9 cellular contexts compared by ENCODE assay signal in the genomic region with DNA sequence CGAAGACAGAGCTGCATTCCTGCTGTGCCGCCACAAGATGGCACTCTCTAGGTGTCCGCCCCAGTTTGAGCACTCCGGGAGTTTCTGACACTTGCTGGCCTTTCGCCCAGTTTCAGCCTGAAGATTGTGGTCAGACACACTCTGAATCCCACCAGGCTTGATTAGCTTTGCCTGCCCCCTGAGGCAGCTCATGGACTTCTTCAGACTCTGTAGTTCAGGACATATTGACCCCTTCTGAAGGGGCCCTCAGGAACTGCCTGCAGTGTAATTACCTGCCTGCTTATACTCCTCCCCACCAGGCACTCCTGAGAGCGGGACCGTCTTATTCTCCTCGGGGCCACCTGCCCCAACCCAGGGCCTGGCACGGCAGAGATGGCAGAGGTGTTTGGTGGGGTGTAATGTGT. TPM values are rescaled to one million over a fixed set of nuclear protein-coding genes. Genes with fewer than 3 reads are reported as not detected.
DNase-seq lines count a peak whose midpoint lies in the region; ATAC-seq and TF ChIP-seq lines count a peak whose summit lies in the region.
"Had no signal": no experiment of that assay in that cellular context is flagged by ENCODE, and none has a peak within 500 bp of the region (broad histone marks: within the 10 kb centered on the region; RNA-seq: fewer than 3 reads in every experiment).

No MANE protein-coding gene starts in this region.

- peak; percentile 86 for ATAC-seq in GM21619 (IDR thresholded peaks at IDR 0.05; ENCODE audit: unreplicated experiment)
- peak; percentile 69 for ATAC-seq in activated naive CD8-positive, alpha-beta T cell treated with anti-CD3 and anti-CD28 coated beads, Interleukin-2, amount 10 ng/mL, durations not matched to agents 7 days and 5 days (ENCODE audit: low read depth)
- ATAC-seq in GM21737 (IDR thresholded peaks at IDR 0.05; ENCODE audit: unreplicated experiment) = no peak

- CTCF ChIA-PET in SK-N-SH (lab: Yijun Ruan, JAX) = interaction anchor here (0.6 to 11.3 kb wide), 30 partner anchors 11 to 571 kb away, joined by 3 to 620 read pairs (median 6); a partner anchor contains a TSS

- H3K4me2 ChIP-seq in Loucy (ENCODE audit: low read depth, low read length, poor library complexity, severe bottlenecking) (peak overlapping the region; percentile 38), SK-N-SH (no peak overlapping the region)

- no peak for TF ChIP-seq EP300 in SK-N-SH (IDR thresholded peaks at IDR 0.05; ENCODE audit: borderline replicate concordance in 1 of 2, low read depth in 1 of 2, low read length in 1 of 2)

- no peaks in the 10 kb centered on the region for H3K79me2 ChIP-seq in Loucy (ENCODE audit: insufficient read depth, low read length)
- H3K79me2 ChIP-seq in SK-N-SH (ENCODE audit: insufficient read depth) = no peaks in the 10 kb centered on the region

- H2AFZ ChIP-seq in Loucy (ENCODE audit: low read length) (peak overlapping the region; percentile 76; the same call in 1 of the 2 replicates), SK-N-SH (ENCODE audit: low read depth) (no peak overlapping the region)

- TF ChIP-seq CTCF in Loucy (conservative IDR thresholded peaks at IDR 0.05; ENCODE audit: low read length) (peak; percentile 92), SK-N-SH (IDR thresholded peaks at IDR 0.05) (peak; percentile 88)

- H3K4me1 ChIP-seq in Loucy (ENCODE audit: insufficient read depth, low read length, poor library complexity, severe bottlenecking) (peaks cover 6% of the 10 kb centered on the region), SK-N-SH (ENCODE audit: control insufficient read depth in 1 of 2, insufficient read depth in 2 of 2, low read depth in 1 of 2, low read length in 1 of 2) (peaks cover 0 to 44% of the 10 kb centered on the region in 2 experiments; a peak in 1 of 4 replicates)

- H3K27ac ChIP-seq in SK-N-SH (ENCODE audit: low read depth in 2 of 2, low read length in 1 of 2) = peak overlapping the region in 1 of 2 experiments; percentile 31; a peak in 1 of 4 replicates

- intact Hi-C loops in cardiac septum (cut with DNase I) = loop anchor here (1.0 to 2.0 kb wide), 2 partner anchors 37 to 65 kb away; no protein-coding TSS in a partner anchor

- H3K9ac ChIP-seq in Loucy (ENCODE audit: low read depth, low read length, poor library complexity, severe bottlenecking) (no peak overlapping the region), SK-N-SH (no peak overlapping the region)

- H3K4me3 ChIP-seq in Loucy (ENCODE audit: low read length, poor library complexity, severe bottlenecking) = no peak overlapping the region
- no peak overlapping the region for H3K4me3 ChIP-seq in SK-N-SH (ENCODE audit: low read depth in 2 of 2, low read length in 1 of 2)

- H3K27me3 Mint-ChIP-seq in activated naive CD8-positive, alpha-beta T cell treated with anti-CD3 and anti-CD28 coated beads, Interleukin-2, amount 10 ng/mL, durations not matched to agents 7 days and 5 days = peaks cover 10% of the 10 kb centered on the region

- H3K27me3 ChIP-seq in Loucy (ENCODE audit: insufficient read depth, low read length, poor library complexity, severe bottlenecking) = no peaks in the 10 kb centered on the region
- H3K27me3 ChIP-seq in SK-N-SH (ENCODE audit: insufficient read depth) = no peaks in the 10 kb centered on the region

- no peaks in the 10 kb centered on the region for H3K4me1 Mint-ChIP-seq in activated naive CD8-positive, alpha-beta T cell treated with anti-CD3 and anti-CD28 coated beads, Interleukin-2, amount 10 ng/mL, durations not matched to agents 7 days and 5 days

- no peak overlapping the region for H3K27ac Mint-ChIP-seq in activated naive CD8-positive, alpha-beta T cell treated with anti-CD3 and anti-CD28 coated beads, Interleukin-2, amount 10 ng/mL, durations not matched to agents 7 days and 5 days
- H3K27ac Mint-ChIP-seq: activated naive CD8-positive, alpha-beta T cell had no signal

- H4K20me1 ChIP-seq in Loucy (ENCODE audit: insufficient read depth, low read length, poor library complexity, severe bottlenecking) (no peaks in the 10 kb centered on the region), SK-N-SH (ENCODE audit: insufficient read depth) (no peaks in the 10 kb centered on the region)

- H3K9me3 ChIP-seq in Loucy (ENCODE audit: insufficient read depth, low read depth, low read length) (no peaks in the 10 kb centered on the region), SK-N-SH (no peaks in the 10 kb centered on the region)

- H3K36me3 Mint-ChIP-seq in activated naive CD8-positive, alpha-beta T cell treated with anti-CD3 and anti-CD28 coated beads, Interleukin-2, amount 10 ng/mL, durations not matched to agents 7 days and 5 days = no peaks in the 10 kb centered on the region
- H3K36me3 Mint-ChIP-seq: activated naive CD8-positive, alpha-beta T cell had no signal

- WGBS in SK-N-SH (ENCODE audit: low lambda C conversion rate) = 58% methylated on average over 6 of the region's 9 CpGs

- H3F3A ChIP-seq in Loucy (ENCODE audit: low read depth) (no peaks in the 10 kb centered on the region), SK-N-SH (replicated peaks; ENCODE audit: insufficient read depth) (no peaks in the 10 kb centered on the region)

- DNase-seq in DMS 273 treated with DMSO at 0.1 percent for 48 hours (lab: John Stamatoyannopoulos, UW) (peak; percentile 32), SK-N-SH (peak; percentile 91), cardiac septum (ENCODE audit: low spot score) (peak; percentile 84), pulmonary artery endothelial cell (ENCODE audit: low read depth, low spot score) (peak; percentile 46)
- peak; percentile 58 for DNase-seq in activated naive CD8-positive, alpha-beta T cell treated with anti-CD3 and anti-CD28 coated beads, Interleukin-2, amount 10 ng/mL, durations not matched to agents 7 days and 5 days

- TF ChIP-seq RAD21 in SK-N-SH (IDR thresholded peaks at IDR 0.05; ENCODE audit: low read length) = peak; percentile 95

- no peaks in the 10 kb centered on the region for H3K9me3 Mint-ChIP-seq in activated naive CD8-positive, alpha-beta T cell treated with anti-CD3 and anti-CD28 coated beads, Interleukin-2, amount 10 ng/mL, durations not matched to agents 7 days and 5 days

- H3K36me3 ChIP-seq in Loucy (ENCODE audit: insufficient read depth, low read length) = no peaks in the 10 kb centered on the region
- no peaks in the 10 kb centered on the region for H3K36me3 ChIP-seq in SK-N-SH (replicated peaks in 1 of 2; ENCODE audit: control insufficient read depth in 1 of 2, insufficient read depth in 2 of 2, low read length in 1 of 2)

- H3K4me3 Mint-ChIP-seq in activated naive CD8-positive, alpha-beta T cell treated with anti-CD3 and anti-CD28 coated beads, Interleukin-2, amount 10 ng/mL, durations not matched to agents 7 days and 5 days = no peak overlapping the region
- H3K4me3 Mint-ChIP-seq: activated naive CD8-positive, alpha-beta T cell had no signal

- POLR2A ChIA-PET in SK-N-SH (lab: Yijun Ruan, JAX) = interaction anchor here (0.7 to 2.8 kb wide), 10 partner anchors 24 to 66 kb away, joined by 3 to 27 read pairs (median 4); no protein-coding TSS in a partner anchor
- POLR2A ChIA-PET in activated naive CD8-positive, alpha-beta T cell treated with anti-CD3 and anti-CD28 coated beads, Interleukin-2, amount 10 ng/mL, durations not matched to agents 7 days and 5 days (lab: Charles Lee) = interaction anchor here (1.0 kb wide), 1 partner anchor 66 kb away, joined by 3 read pairs; no protein-coding TSS in a partner anchor

- H3K9me2 ChIP-seq in Loucy (replicated peaks; ENCODE audit: low read depth, low read length) = no peaks in the 10 kb centered on the region
- H3K9me2 ChIP-seq in SK-N-SH = no peaks in the 10 kb centered on the region

TF ChIP-seq in SK-N-SH, 30 proteins besides CTCF, POLR2A, EP300 and RAD21 (continues in another document):
- TF ChIP-seq JUND (IDR thresholded peaks at IDR 0.05) (no peak), FOSL2 (IDR thresholded peaks at IDR 0.05; ENCODE audit: borderline replicate concordance, low read depth) (no peak), SMC3 (IDR thresholded peaks at IDR 0.05; ENCODE audit: low read depth, low read length) (peak; percentile 98), RCOR1 (IDR thresholded peaks at IDR 0.05; ENCODE audit: low read length) (peak; percentile 66), TEAD4 (IDR thresholded peaks at IDR 0.05; ENCODE audit: borderline replicate concordance, insufficient read depth) (no peak), RXRA (IDR thresholded peaks at IDR 0.05; ENCODE audit: borderline replicate concordance, low read depth) (no peak), FOXJ3 (CRISPR knock-in tag; IDR thresholded peaks at IDR 0.05) (no peak)
- TF ChIP-seq, protein P1, sequence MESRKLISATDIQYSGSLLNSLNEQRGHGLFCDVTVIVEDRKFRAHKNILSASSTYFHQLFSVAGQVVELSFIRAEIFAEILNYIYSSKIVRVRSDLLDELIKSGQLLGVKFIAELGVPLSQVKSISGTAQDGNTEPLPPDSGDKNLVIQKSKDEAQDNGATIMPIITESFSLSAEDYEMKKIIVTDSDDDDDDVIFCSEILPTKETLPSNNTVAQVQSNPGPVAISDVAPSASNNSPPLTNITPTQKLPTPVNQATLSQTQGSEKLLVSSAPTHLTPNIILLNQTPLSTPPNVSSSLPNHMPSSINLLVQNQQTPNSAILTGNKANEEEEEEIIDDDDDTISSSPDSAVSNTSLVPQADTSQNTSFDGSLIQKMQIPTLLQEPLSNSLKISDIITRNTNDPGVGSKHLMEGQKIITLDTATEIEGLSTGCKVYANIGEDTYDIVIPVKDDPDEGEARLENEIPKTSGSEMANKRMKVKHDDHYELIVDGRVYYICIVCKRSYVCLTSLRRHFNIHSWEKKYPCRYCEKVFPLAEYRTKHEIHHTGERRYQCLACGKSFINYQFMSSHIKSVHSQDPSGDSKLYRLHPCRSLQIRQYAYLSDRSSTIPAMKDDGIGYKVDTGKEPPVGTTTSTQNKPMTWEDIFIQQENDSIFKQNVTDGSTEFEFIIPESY (IDR thresholded peaks at IDR 0.05; ENCODE audit: borderline replicate concordance, low read depth) = no peak

RNA-seq across cellular contexts. Expression of a gene that starts 46.2 kb away (rescaled TPM):
- 213 and 341 TPM in 2 replicates for polyA plus RNA-seq in SK-N-SH (2012; rRNA removed)
- polyA plus RNA-seq in SK-N-SH (2012; cell fraction: cytosol; rRNA removed) = 295 and 390 TPM in 2 replicates
- 199 TPM in 2 replicates for polyA plus RNA-seq in SK-N-SH (2012; cell fraction: nucleus; rRNA removed)
- total RNA-seq in activated naive CD8-positive, alpha-beta T cell treated with anti-CD3 and anti-CD28 coated beads, Interleukin-2, amount 10 ng/mL, durations not matched to agents 7 days and 5 days = 100 to 1,000 TPM; 226 to 233 TPM
- 123 TPM for total RNA-seq in cardiac septum
- 327 and 354 TPM in 2 replicates for total RNA-seq in pulmonary artery endothelial cell

RNA-seq across cellular contexts. Expression of a gene that starts 47.7 kb away (rescaled TPM):
- 11.3 and 16.9 TPM in 2 replicates for polyA plus RNA-seq in SK-N-SH (2012; rRNA removed)
- 7.1 and 10.0 TPM in 2 replicates for polyA plus RNA-seq in SK-N-SH (2012; cell fraction: cytosol; rRNA removed)
- 43.6 and 49.5 TPM in 2 replicates for polyA plus RNA-seq in SK-N-SH (2012; cell fraction: nucleus; rRNA removed)
- under 1 TPM in 1 of 2 experiments, not detected in 1; 0.14 TPM for total RNA-seq in activated naive CD8-positive, alpha-beta T cell treated with anti-CD3 and anti-CD28 coated beads, Interleukin-2, amount 10 ng/mL, durations not matched to agents 7 days and 5 days
- total RNA-seq in cardiac septum (12.2 TPM), pulmonary artery endothelial cell (1.3 and 1.8 TPM in 2 replicates)

Comparison
In these comparisons a context has a peak if more than half of its experiments do, and no peak if none do; other contexts are left out.
1. DNase-seq: peak in every context shown above with its lines; median percentile 91 in SK-N-SH; 84 in cardiac septum; 58 in activated naive CD8-positive, alpha-beta T cell treated with anti-CD3 and anti-CD28 coated beads, Interleukin-2, amount 10 ng/mL, durations not matched to agents 7 days and 5 days; 46 in pulmonary artery endothelial cell; 32 in DMS 273 treated with DMSO at 0.1 percent for 48 hours.